1 cellular context compared by ENCODE assay signal in the genomic region with DNA sequence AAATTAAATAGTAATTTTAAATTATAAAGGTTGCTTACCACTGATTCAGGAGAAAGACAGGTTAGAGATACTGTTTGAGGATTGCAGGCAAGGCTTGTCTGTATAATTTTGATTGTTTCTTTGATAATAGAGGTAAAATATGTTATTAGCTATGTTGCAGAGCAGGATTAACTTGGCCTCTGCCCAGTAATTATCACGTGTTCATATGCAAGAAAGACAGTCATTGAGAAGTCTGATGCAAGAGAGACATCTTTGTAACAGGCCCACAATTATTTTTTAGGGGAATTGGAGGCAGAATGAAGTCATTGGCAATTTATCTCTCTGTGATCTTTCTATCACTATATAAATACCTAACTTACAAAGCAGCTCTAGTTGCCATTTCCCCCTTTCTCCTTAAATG.
TF ChIP-seq lines count a peak whose summit lies in the region.

No MANE protein-coding gene starts in this region.

TF ChIP-seq in SK-N-SH treated with all-trans-retinoic acid at 6 μM for 48 hours, 23 proteins besides CTCF, POLR2A, EP300 and RAD21 (continued from another document):
- no peak for TF ChIP-seq POU6F1 (CRISPR knock-in tag; IDR thresholded peaks at IDR 0.05; ENCODE audit: borderline replicate concordance, low read depth)
